In genomic region chr3:144350125-144350524, GRCh38 we compare ENCODE assay signal across 19 cellular contexts.
"Had no signal": no experiment of that assay in that cellular context is flagged by ENCODE, and none has a peak within 500 bp of the region (broad histone marks: within the 10 kb centered on the region; RNA-seq: fewer than 3 reads in every experiment).

No MANE protein-coding gene starts in this region.

- H3K4me3 ChIP-seq: colonic mucosa, esophagus muscularis mucosa, gastroesophageal sphincter, heart left ventricle, lower lobe of right lung, prostate gland, skin epidermis, spleen, thoracic aorta, tibial nerve, upper lobe of left lung had no signal

- DNase-seq: colonic mucosa; effector CD8-positive, alpha-beta T cell; foreskin keratinocyte; heart left ventricle; hippocampal formation; left colon; left ventricle myocardium superior; lower lobe of right lung; natural killer cell; right cardiac atrium; spleen; stimulated activated naive B cell treated with anti-CD40 and anti-IgM and Interleukin-4, amounts not matched to agents 10 μg/mL and 1 μg/mL and 100 μg/mL, for 72 hours; upper lobe of left lung had no signal

- H3K27me3 ChIP-seq: colonic mucosa, esophagus muscularis mucosa, foreskin keratinocyte, gastroesophageal sphincter, heart left ventricle, spleen, tibial nerve, upper lobe of left lung had no signal

- H3K27ac ChIP-seq: colonic mucosa, esophagus muscularis mucosa, foreskin keratinocyte, gastroesophageal sphincter, heart left ventricle, lower lobe of right lung, prostate gland, skin epidermis, spleen, thoracic aorta, tibial nerve, upper lobe of left lung had no signal

- H3K4me1 ChIP-seq: colonic mucosa, esophagus muscularis mucosa, foreskin keratinocyte, gastroesophageal sphincter, heart left ventricle, lower lobe of right lung, prostate gland, spleen, tibial nerve, upper lobe of left lung had no signal

- H3K9me3 ChIP-seq: colonic mucosa, esophagus muscularis mucosa, gastroesophageal sphincter, heart left ventricle, lower lobe of right lung, prostate gland, spleen, thoracic aorta, tibial nerve, upper lobe of left lung had no signal

- H3K36me3 ChIP-seq: colonic mucosa, esophagus muscularis mucosa, gastroesophageal sphincter, heart left ventricle, lower lobe of right lung, prostate gland, spleen, thoracic aorta, tibial nerve, upper lobe of left lung had no signal
